ENCODE assay signal across 20 cellular contexts in genomic region chr4:87644286-87644685, GRCh38. TPM values are rescaled to one million over a fixed set of nuclear protein-coding genes. Genes with fewer than 3 reads are reported as not detected.
"Had no signal": no experiment of that assay in that cellular context is flagged by ENCODE, and none has a peak within 500 bp of the region (broad histone marks: within the 10 kb centered on the region; RNA-seq: fewer than 3 reads in every experiment).

No MANE protein-coding gene starts in this region.

- H3K9me3 ChIP-seq: lower lobe of right lung, neutrophil, transverse colon had no signal

- H3K4me1 Mint-ChIP-seq: activated CD4-positive, alpha-beta T cell treated with anti-CD3 and anti-CD28 coated beads, Interleukin-2, amount 10 ng/mL, durations not matched to agents 7 days and 5 days; activated naive CD4-positive, alpha-beta T cell treated with anti-CD3 and anti-CD28 coated beads, Interleukin-2, amount 50 U/mL, for 24 hours; brain; stimulated activated effector memory CD8-positive, alpha-beta T cell treated with anti-CD3 and anti-CD28 coated beads, Interleukin-12 subunit alpha, Interleukin-12 subunit beta, amount 100 ng/mL, for 72 hours had no signal

- H3K36me3 Mint-ChIP-seq: activated naive CD4-positive, alpha-beta T cell treated with anti-CD3 and anti-CD28 coated beads, Interleukin-2, amount 50 U/mL, for 24 hours; brain; stimulated activated effector memory CD8-positive, alpha-beta T cell treated with anti-CD3 and anti-CD28 coated beads, Interleukin-12 subunit alpha, Interleukin-12 subunit beta, amount 100 ng/mL, for 72 hours had no signal

- H3K27ac ChIP-seq: lower lobe of right lung, neutrophil, transverse colon had no signal

- H3K27me3 ChIP-seq: neutrophil, transverse colon had no signal

- H3K27me3 Mint-ChIP-seq: activated naive CD4-positive, alpha-beta T cell treated with anti-CD3 and anti-CD28 coated beads, Interleukin-2, amount 50 U/mL, for 24 hours had no signal

- H3K4me3 Mint-ChIP-seq: activated CD4-positive, alpha-beta T cell treated with anti-CD3 and anti-CD28 coated beads, Interleukin-2, amount 10 ng/mL, durations not matched to agents 7 days and 5 days; activated naive CD4-positive, alpha-beta T cell treated with anti-CD3 and anti-CD28 coated beads, Interleukin-2, amount 50 U/mL, for 24 hours; brain; stimulated activated effector memory CD8-positive, alpha-beta T cell treated with anti-CD3 and anti-CD28 coated beads, Interleukin-12 subunit alpha, Interleukin-12 subunit beta, amount 100 ng/mL, for 72 hours; T-helper 1 cell treated with Interleukin-12 subunit alpha and Interleukin-12 subunit beta and Interleukin-4 antibody, amounts not matched to agents 30 μg/mL and 1 μg/mL, for 36 hours had no signal

- H3K36me3 ChIP-seq: lower lobe of right lung, neutrophil, transverse colon had no signal

- H3K9me3 Mint-ChIP-seq: activated CD4-positive, alpha-beta T cell treated with anti-CD3 and anti-CD28 coated beads, Interleukin-2, amount 10 ng/mL, durations not matched to agents 7 days and 5 days; activated naive CD4-positive, alpha-beta T cell treated with anti-CD3 and anti-CD28 coated beads, Interleukin-2, amount 50 U/mL, for 24 hours; T-helper 1 cell treated with Interleukin-12 subunit alpha and Interleukin-12 subunit beta and Interleukin-4 antibody, amounts not matched to agents 30 μg/mL and 1 μg/mL, for 36 hours had no signal

- H3K4me1 ChIP-seq: lower lobe of right lung, transverse colon had no signal

- DNase-seq: activated CD4-positive, alpha-beta T cell treated with anti-CD3 and anti-CD28 coated beads, Interleukin-2, amount 10 ng/mL, durations not matched to agents 7 days and 5 days; activated CD4-positive, CD25-positive, alpha-beta regulatory T cell; activated T-cell treated with anti-CD3 and anti-CD28 coated beads, Interleukin-2, amount 50 U/mL, for 1 hour; dermis blood vessel endothelial cell; foreskin fibroblast; left cardiac atrium; lower lobe of right lung; midbrain; posterior cingulate gyrus; right cardiac atrium; substantia nigra; transverse colon had no signal

- H3K27ac Mint-ChIP-seq: activated CD4-positive, alpha-beta T cell treated with anti-CD3 and anti-CD28 coated beads, Interleukin-2, amount 10 ng/mL, durations not matched to agents 7 days and 5 days; activated naive CD4-positive, alpha-beta T cell treated with anti-CD3 and anti-CD28 coated beads, Interleukin-2, amount 50 U/mL, for 24 hours; brain; stimulated activated effector memory CD8-positive, alpha-beta T cell treated with anti-CD3 and anti-CD28 coated beads, Interleukin-12 subunit alpha, Interleukin-12 subunit beta, amount 100 ng/mL, for 72 hours; T-helper 1 cell treated with Interleukin-12 subunit alpha and Interleukin-12 subunit beta and Interleukin-4 antibody, amounts not matched to agents 30 μg/mL and 1 μg/mL, for 36 hours had no signal

- H3K4me3 ChIP-seq: lower lobe of right lung, smooth muscle cell, transverse colon had no signal

- ATAC-seq: left cardiac atrium; lower lobe of right lung; right cardiac atrium; stimulated activated effector memory CD8-positive, alpha-beta T cell treated with anti-CD3 and anti-CD28 coated beads, Interleukin-12 subunit alpha, Interleukin-12 subunit beta, amount 100 ng/mL, for 72 hours had no signal

RNA-seq across cellular contexts. Expression of gene DMP1, which starts 5.8 kb away (rescaled TPM):
- total RNA-seq: activated CD4-positive, alpha-beta T cell treated with anti-CD3 and anti-CD28 coated beads, Interleukin-2, amount 10 ng/mL, durations not matched to agents 7 days and 5 days; activated CD8-positive, alpha-beta memory T cell treated with anti-CD3 and anti-CD28 coated beads for 36 hours; dermis blood vessel endothelial cell; left cardiac atrium; lower lobe of right lung; right cardiac atrium; smooth muscle cell; transverse colon had no signal
- polyA plus RNA-seq: esophagus, right cardiac atrium, smooth muscle cell had no signal

RNA-seq across cellular contexts. Expression of gene DSPP, which starts 36.0 kb away (rescaled TPM):
- total RNA-seq: activated CD4-positive, alpha-beta T cell treated with anti-CD3 and anti-CD28 coated beads, Interleukin-2, amount 10 ng/mL, durations not matched to agents 7 days and 5 days; activated CD8-positive, alpha-beta memory T cell treated with anti-CD3 and anti-CD28 coated beads for 36 hours; dermis blood vessel endothelial cell; left cardiac atrium; lower lobe of right lung; right cardiac atrium; smooth muscle cell; transverse colon had no signal
- polyA plus RNA-seq: esophagus, right cardiac atrium, smooth muscle cell had no signal
